Comparison of ENCODE assay signal across 20 cellular contexts in genomic region chr9:89621676-89622075, GRCh38. TPM values are rescaled to one million over a fixed set of nuclear protein-coding genes. Genes with fewer than 3 reads are reported as not detected.
DNase-seq lines count a peak whose midpoint lies in the region; ATAC-seq and TF ChIP-seq lines count a peak whose summit lies in the region.
"Had no signal": no experiment of that assay in that cellular context is flagged by ENCODE, and none has a peak within 500 bp of the region (broad histone marks: within the 10 kb centered on the region; RNA-seq: fewer than 3 reads in every experiment).

No MANE protein-coding gene starts in this region.

- no peak overlapping the region for H3K27ac Mint-ChIP-seq in activated naive CD8-positive, alpha-beta T cell treated with anti-CD3 and anti-CD28 coated beads, Interleukin-2, amount 50 U/mL, for 24 hours
- H3K27ac Mint-ChIP-seq: B cell; CD8-positive, alpha-beta memory T cell had no signal

- H3K27me3 Mint-ChIP-seq in activated naive CD8-positive, alpha-beta T cell treated with anti-CD3 and anti-CD28 coated beads, Interleukin-2, amount 50 U/mL, for 24 hours, result peaks cover 1% of the 10 kb centered on the region

- H3K4me3 ChIP-seq in esophagus squamous epithelium (no peak overlapping the region), right cardiac atrium (ENCODE audit: low read length) (no peak overlapping the region), psoas muscle (no peak overlapping the region), thyroid gland (replicated peaks in 1 of 3) (no peak overlapping the region), smooth muscle cell (no peak overlapping the region)
- H3K4me3 ChIP-seq: HAP-1, MG63 had no signal

- H3F3A ChIP-seq in smooth muscle cell (ENCODE audit: low read depth), result no peaks in the 10 kb centered on the region

- no peaks in the 10 kb centered on the region for H3K9me3 Mint-ChIP-seq in activated naive CD8-positive, alpha-beta T cell treated with anti-CD3 and anti-CD28 coated beads, Interleukin-2, amount 50 U/mL, for 24 hours
- H3K9me3 Mint-ChIP-seq: CD8-positive, alpha-beta memory T cell had no signal

- no peak for TF ChIP-seq POLR2A in esophagus squamous epithelium (IDR thresholded peaks at IDR 0.05)
- no peak for TF ChIP-seq POLR2A in thyroid gland (IDR thresholded peaks at IDR 0.05)

- H3K4me3 Mint-ChIP-seq in activated naive CD8-positive, alpha-beta T cell treated with anti-CD3 and anti-CD28 coated beads, Interleukin-2, amount 50 U/mL, for 24 hours, result no peak overlapping the region
- H3K4me3 Mint-ChIP-seq: B cell; CD8-positive, alpha-beta memory T cell had no signal

- H3K36me3 ChIP-seq in esophagus squamous epithelium (no peaks in the 10 kb centered on the region), psoas muscle (ENCODE audit: insufficient read depth in 1 of 2, low read depth in 1 of 2) (no peaks in the 10 kb centered on the region), thyroid gland (no peaks in the 10 kb centered on the region), smooth muscle cell (ENCODE audit: low read depth) (no peaks in the 10 kb centered on the region)
- H3K36me3 ChIP-seq: HAP-1, MG63 had no signal

- no peaks in the 10 kb centered on the region for H4K20me1 ChIP-seq in smooth muscle cell (ENCODE audit: low read depth)

- no peaks in the 10 kb centered on the region for H3K36me3 Mint-ChIP-seq in activated naive CD8-positive, alpha-beta T cell treated with anti-CD3 and anti-CD28 coated beads, Interleukin-2, amount 50 U/mL, for 24 hours (ENCODE audit: low read depth)
- H3K36me3 Mint-ChIP-seq: CD8-positive, alpha-beta memory T cell had no signal

- DNase-seq in esophagus squamous epithelium (lab: John Stamatoyannopoulos, UW), result no peak
- peak in 1 of 3 donors; percentile 75 for DNase-seq in right cardiac atrium
- DNase-seq in psoas muscle, result peak in 1 of 2 donors; percentile 79
- peak; percentile 84 to 89 for DNase-seq in thyroid gland
- DNase-seq in activated naive CD8-positive, alpha-beta T cell treated with anti-CD3 and anti-CD28 coated beads, Interleukin-2, amount 50 U/mL, for 24 hours, result no peak
- no peak for DNase-seq in SIG-M5 treated with dmso at 0.1 percent for 504 hours (lab: John Stamatoyannopoulos, UW; ENCODE audit: unreplicated experiment)
- no peak for DNase-seq in T1000 (lab: John Stamatoyannopoulos, UW)
- DNase-seq in smooth muscle cell (lab: John Stamatoyannopoulos, UW; ENCODE audit: unreplicated experiment), result no peak
- DNase-seq: CD8-positive, alpha-beta memory T cell; IMR-90; Karpas-422; MG63; NCI-H1105; NCI-H1694 treated with DMSO at 0.1 percent for 48 hours; NCI-H2107; NCI-H526 treated with DMSO at 0.1 percent for 48 hours; SHP77 treated with DMSO at 0.1 percent for 48 hours had no signal

- H3K9ac ChIP-seq in smooth muscle cell (ENCODE audit: low read depth), result no peak overlapping the region

- WGBS in esophagus squamous epithelium, 2 donors, result 70 to 79% methylated on average over 3 to 4 of the region's 4 CpGs
- 59% methylated on average over 4 of the region's 4 CpGs for WGBS in right cardiac atrium
- 17 to 62% (median 25%) methylated on average over 4 of the region's 4 CpGs for WGBS in psoas muscle, 3 donors
- WGBS in thyroid gland, 2 donors, result 33 to 48% methylated on average over 3 to 4 of the region's 4 CpGs
- WGBS in smooth muscle cell (ENCODE audit: low lambda C conversion rate), result 92% methylated on average over 4 of the region's 4 CpGs

- H2AFZ ChIP-seq in smooth muscle cell (ENCODE audit: low read depth), result no peak overlapping the region

- no peaks in the 10 kb centered on the region for H3K4me1 Mint-ChIP-seq in activated naive CD8-positive, alpha-beta T cell treated with anti-CD3 and anti-CD28 coated beads, Interleukin-2, amount 50 U/mL, for 24 hours
- H3K4me1 Mint-ChIP-seq: B cell; CD8-positive, alpha-beta memory T cell had no signal

- H3K79me2 ChIP-seq in smooth muscle cell (ENCODE audit: low read depth), result no peaks in the 10 kb centered on the region

- intact Hi-C loops in esophagus squamous epithelium (cut with DNase I), result no loop called here
- intact Hi-C loops in right cardiac atrium (cut with DNase I), result loop anchor here in 1 of 4 donors (10.0 kb wide), 1 partner anchor 63 kb away; no protein-coding TSS in a partner anchor
- intact Hi-C loops in psoas muscle (cut with DNase I), result loop anchor here in 1 of 2 donors (5.0 kb wide), 1 partner anchor 111 kb away; no protein-coding TSS in a partner anchor
- intact Hi-C loops in thyroid gland (cut with DNase I), result loop anchor here (5.0 kb wide), 1 partner anchor 36 kb away; no protein-coding TSS in a partner anchor

- TF ChIP-seq CTCF in esophagus squamous epithelium (IDR thresholded peaks at IDR 0.05), result peak in 2 of 6 experiments; percentile 19 to 22
- TF ChIP-seq CTCF in psoas muscle (IDR thresholded peaks at IDR 0.05), result no peak
- TF ChIP-seq CTCF in thyroid gland (IDR thresholded peaks at IDR 0.05), result peak in 2 of 6 experiments; percentile 11 to 26
- TF ChIP-seq CTCF in smooth muscle cell (IDR thresholded peaks at IDR 0.05; ENCODE audit: borderline replicate concordance, insufficient read depth, poor library complexity, severe bottlenecking), result no peak

- H3K4me1 ChIP-seq in esophagus squamous epithelium (peaks cover 0 to 49% (median 12%) of the 10 kb centered on the region in 3 donors), right cardiac atrium (ENCODE audit: control insufficient read depth, insufficient read depth, low read length) (peaks cover 11% of the 10 kb centered on the region), psoas muscle (peaks cover 43% of the 10 kb centered on the region), thyroid gland (peaks cover 61 to 71% of the 10 kb centered on the region in 2 donors), smooth muscle cell (ENCODE audit: low read depth) (no peaks in the 10 kb centered on the region)
- H3K4me1 ChIP-seq: HAP-1 had no signal

- ATAC-seq in right cardiac atrium (peak in 1 of 2 donors; percentile 50), psoas muscle (peak in 2 of 4 donors; percentile 50 to 56)
- no peak for ATAC-seq in activated naive CD8-positive, alpha-beta T cell treated with anti-CD3 and anti-CD28 coated beads, Interleukin-2, amount 50 U/mL, for 24 hours

- H3K27ac ChIP-seq in esophagus squamous epithelium (peak overlapping the region in 3 of 4 donors; percentile 68 to 83 (median 81)), right cardiac atrium (ENCODE audit: low read length) (peak overlapping the region; percentile 80), psoas muscle (peak overlapping the region; percentile 1), thyroid gland (peak overlapping the region; percentile 77 to 83 (median 77)), smooth muscle cell (ENCODE audit: low read depth) (no peak overlapping the region)

- H3K9me3 ChIP-seq in esophagus squamous epithelium (no peaks in the 10 kb centered on the region), right cardiac atrium (ENCODE audit: control insufficient read depth, low read length) (no peaks in the 10 kb centered on the region), psoas muscle (no peaks in the 10 kb centered on the region), thyroid gland (no peaks in the 10 kb centered on the region), smooth muscle cell (replicated peaks; ENCODE audit: low read depth) (no peaks in the 10 kb centered on the region)
- H3K9me3 ChIP-seq: HAP-1, MG63 had no signal

- peaks cover 0 to 17% (median 0%) of the 10 kb centered on the region in 4 donors for H3K27me3 ChIP-seq in esophagus squamous epithelium
- no peaks in the 10 kb centered on the region for H3K27me3 ChIP-seq in right cardiac atrium (ENCODE audit: control insufficient read depth, insufficient read depth)
- H3K27me3 ChIP-seq in psoas muscle (ENCODE audit: insufficient read depth in 3 of 3, low read length in 2 of 3), result no peaks in the 10 kb centered on the region
- H3K27me3 ChIP-seq in thyroid gland, result no peaks in the 10 kb centered on the region
- no peaks in the 10 kb centered on the region for H3K27me3 ChIP-seq in smooth muscle cell (ENCODE audit: low read depth)
- H3K27me3 ChIP-seq: MG63 had no signal

- no peak overlapping the region for H3K4me2 ChIP-seq in smooth muscle cell

RNA-seq across cellular contexts. Expression of gene GADD45G, which starts 16.9 kb away (rescaled TPM):
- total RNA-seq in esophagus squamous epithelium, result 10 to 100 TPM in 2 of 4 donors, 1 to 10 TPM in 2; 1.8 to 18.7 (median 8.5) TPM
- 100 to 1,000 TPM in 2 of 4 donors, 10 to 100 TPM in 2; 27.6 to 133 (median 69.8) TPM for total RNA-seq in right cardiac atrium
- polyA plus RNA-seq in right cardiac atrium, result 157 TPM
- total RNA-seq in psoas muscle, result 100 to 1,000 TPM in 1 of 4 donors, 10 to 100 TPM in 2, 1 to 10 TPM in 1; 2.4 to 185 (median 13.8) TPM
- 100 to 1,000 TPM in 2 of 3 donors, 10 to 100 TPM in 1; 30.7 to 288 (median 189) TPM for polyA plus RNA-seq in psoas muscle
- 10 to 100 TPM in 3 of 4 donors, 1 to 10 TPM in 1; 8.3 to 27.2 (median 14.4) TPM for total RNA-seq in thyroid gland
- 1.5 and 6.9 TPM in 2 replicates for total RNA-seq in smooth muscle cell
- 10.7 and 11.3 TPM in 2 replicates for polyA plus RNA-seq in smooth muscle cell
- total RNA-seq: HT1080, IMR-90 had no signal

Comparison
In these comparisons a context has a peak if more than half of its experiments do, and no peak if none do; other contexts are left out.
1. DNase-seq: peak in thyroid gland (2 of 2); none in esophagus squamous epithelium (single experiment), activated naive CD8-positive, alpha-beta T cell treated with anti-CD3 and anti-CD28 coated beads, Interleukin-2, amount 50 U/mL, for 24 hours (single experiment), SIG-M5 treated with dmso at 0.1 percent for 504 hours (single experiment), T1000 (single experiment) and smooth muscle cell (single experiment).